Comparison of ENCODE assay signal across 19 cellular contexts in genomic region chr5:84392836-84393235, GRCh38. TPM values are rescaled to one million over a fixed set of nuclear protein-coding genes. Genes with fewer than 3 reads are reported as not detected.
"Had no signal": no experiment of that assay in that cellular context is flagged by ENCODE, and none has a peak within 500 bp of the region (broad histone marks: within the 10 kb centered on the region; RNA-seq: fewer than 3 reads in every experiment).

No MANE protein-coding gene starts in this region.

- H3K4me1 ChIP-seq: psoas muscle, testis, transverse colon had no signal

- H3K36me3 ChIP-seq: esophagus muscularis mucosa, neutrophil, ovary, transverse colon had no signal

- H3K4me3 ChIP-seq: esophagus muscularis mucosa, ovary, psoas muscle, testis, transverse colon had no signal

- H3K27me3 ChIP-seq: esophagus muscularis mucosa, neutrophil, ovary, testis, transverse colon had no signal

- H3K27ac ChIP-seq: epithelial cell of prostate, esophagus muscularis mucosa, neutrophil, ovary, psoas muscle, testis, transverse colon had no signal

- H3K9me3 ChIP-seq: esophagus muscularis mucosa, neutrophil, ovary, psoas muscle, testis, transverse colon had no signal

- DNase-seq: central memory CD4-positive, alpha-beta T cell; effector memory CD4-positive, alpha-beta T cell; immature natural killer cell; left colon; naive thymus-derived CD4-positive, alpha-beta T cell; nephron progenitor cell; ovary; psoas muscle; retina; stimulated activated CD4-positive, alpha-beta T cell treated with anti-CD3 and anti-CD28 coated beads, Interleukin-2, amount 100 ng/mL, for 24 hours; stimulated activated CD4-positive, alpha-beta T cell treated with anti-CD3 and anti-CD28 coated beads, Interleukin-4, amount 100 ng/mL, for 4 hours; stimulated activated naive B cell treated with anti-CD40 and anti-IgM and Interleukin-4, amounts not matched to agents 10 μg/mL and 1 μg/mL and 100 μg/mL, for 72 hours; stimulated activated naive CD8-positive, alpha-beta T cell treated with anti-CD3 and anti-CD28 coated beads, Interleukin-15, amount 100 ng/mL, for 72 hours; testis; transverse colon had no signal

- ATAC-seq: left colon; naive thymus-derived CD4-positive, alpha-beta T cell; psoas muscle; sciatic nerve; stimulated activated naive B cell treated with anti-CD40 and anti-IgM and Interleukin-4, amounts not matched to agents 10 μg/mL and 1 μg/mL and 100 μg/mL, for 72 hours; stimulated activated naive CD8-positive, alpha-beta T cell treated with anti-CD3 and anti-CD28 coated beads, Interleukin-15, amount 100 ng/mL, for 72 hours had no signal

RNA-seq across cellular contexts. Expression of gene EDIL3, which starts 8.2 kb away (rescaled TPM):
- total RNA-seq: naive thymus-derived CD4-positive, alpha-beta T cell had no signal
- polyA plus RNA-seq: immature natural killer cell; naive thymus-derived CD4-positive, alpha-beta T cell had no signal
